Comparison of ENCODE assay signal across 14 cellular contexts in genomic region chr9:34385561-34386230, GRCh38. TPM values are rescaled to one million over a fixed set of nuclear protein-coding genes. Genes with fewer than 3 reads are reported as not detected.
DNase-seq lines count a peak whose midpoint lies in the region; ATAC-seq and TF ChIP-seq lines count a peak whose summit lies in the region.
"Had no signal": no experiment of that assay in that cellular context is flagged by ENCODE, and none has a peak within 500 bp of the region (broad histone marks: within the 10 kb centered on the region; RNA-seq: fewer than 3 reads in every experiment).

No MANE protein-coding gene starts in this region.

- no peak overlapping the region for H3K4me3 Mint-ChIP-seq in T-helper 17 cell
- no peak overlapping the region for H3K4me3 Mint-ChIP-seq in chondrocyte (ENCODE audit: unreplicated experiment)
- H3K4me3 Mint-ChIP-seq in type B pancreatic cell = no peak overlapping the region

- H3K4me1 Mint-ChIP-seq in T-helper 17 cell (peaks cover 19% of the 10 kb centered on the region), chondrocyte (ENCODE audit: low read depth) (peaks cover 7% of the 10 kb centered on the region), type B pancreatic cell (ENCODE audit: unreplicated experiment) (no peaks in the 10 kb centered on the region)

- TF ChIP-seq CTCF in chondrocyte (IDR thresholded peaks at IDR 0.05) (no peak), type B pancreatic cell (conservative IDR thresholded peaks at IDR 0.05) (no peak)

- H3K27me3 Mint-ChIP-seq in T-helper 17 cell = no peaks in the 10 kb centered on the region
- H3K27me3 Mint-ChIP-seq in chondrocyte (ENCODE audit: low read depth) = no peaks in the 10 kb centered on the region
- H3K27me3 Mint-ChIP-seq in type B pancreatic cell = peaks cover 53% of the 10 kb centered on the region
- H3K27me3 Mint-ChIP-seq: CD4-positive, alpha-beta memory T cell had no signal

- no peak for ATAC-seq in T-helper 17 cell
- no peak for ATAC-seq in left lobe of liver
- ATAC-seq in HG03097 (IDR thresholded peaks at IDR 0.05; ENCODE audit: low FRiP score, unreplicated experiment) = no peak
- ATAC-seq: A549 had no signal

- no peaks in the 10 kb centered on the region for H3K36me3 Mint-ChIP-seq in T-helper 17 cell (ENCODE audit: low read depth)
- no peaks in the 10 kb centered on the region for H3K36me3 Mint-ChIP-seq in chondrocyte (ENCODE audit: low read depth)
- no peaks in the 10 kb centered on the region for H3K36me3 Mint-ChIP-seq in type B pancreatic cell
- H3K36me3 Mint-ChIP-seq: CD4-positive, alpha-beta memory T cell had no signal

- H3K9me3 Mint-ChIP-seq in chondrocyte (ENCODE audit: low read depth) (no peaks in the 10 kb centered on the region), type B pancreatic cell (no peaks in the 10 kb centered on the region)

- H3K27ac Mint-ChIP-seq in T-helper 17 cell = peak overlapping the region; percentile 54
- H3K27ac Mint-ChIP-seq in chondrocyte (ENCODE audit: unreplicated experiment) = no peak overlapping the region
- no peak overlapping the region for H3K27ac Mint-ChIP-seq in type B pancreatic cell
- H3K27ac Mint-ChIP-seq: CD4-positive, alpha-beta memory T cell had no signal

- no peak for DNase-seq in T-helper 17 cell
- peak; percentile 30 for DNase-seq in chondrocyte (ENCODE audit: low spot score)
- peak; percentile 41 for DNase-seq in left lobe of liver (ENCODE audit: low spot score)
- peak; percentile 39 for DNase-seq in type B pancreatic cell (ENCODE audit: extremely low spot score, unreplicated experiment)
- DNase-seq in activated naive CD4-positive, alpha-beta T cell treated with Interleukin-2 at 50 U/mL for 16 hours = no peak
- DNase-seq in COLO829 (ENCODE audit: low spot score) = no peak
- DNase-seq: BE2C; CD4-positive, alpha-beta memory T cell; COR-L47; DND-41; GDM1 had no signal

- H3K9me3 ChIP-seq in T-helper 17 cell (ENCODE audit: control insufficient read depth, low read length, poor library complexity, severe bottlenecking) = no peaks in the 10 kb centered on the region
- H3K9me3 ChIP-seq: A549, BE2C, HAP-1 had no signal

RNA-seq across cellular contexts. Expression of gene MYORG, which starts 9.0 kb away (rescaled TPM):
- total RNA-seq in T-helper 17 cell (under 1 TPM; 0.42 to 0.65 TPM), chondrocyte (5.3 to 7.5 TPM (median 6.8 TPM) in 3 replicates), left lobe of liver (76.2 TPM), type B pancreatic cell (ENCODE audit: low replicate concordance) (11.6 and 24.5 TPM in 2 replicates)

RNA-seq across cellular contexts. Expression of gene NUDT2, which starts 56.3 kb away (rescaled TPM):
- total RNA-seq in T-helper 17 cell (10 to 100 TPM; 11.2 to 15.0 TPM), chondrocyte (15.6 to 17.9 TPM (median 17.6 TPM) in 3 replicates), left lobe of liver (8.7 TPM), type B pancreatic cell (ENCODE audit: low replicate concordance) (25.1 and 25.4 TPM in 2 replicates)

RNA-seq across cellular contexts. Expression of gene KIF24, which starts 56.6 kb away (rescaled TPM):
- under 1 TPM; 0.08 to 0.12 TPM for total RNA-seq in T-helper 17 cell
- total RNA-seq in chondrocyte = 0.90 to 2.5 TPM (median 1.0 TPM) in 3 replicates
- total RNA-seq in left lobe of liver = 0.33 TPM
- 3.5 and 9.6 TPM in 2 replicates for total RNA-seq in type B pancreatic cell (ENCODE audit: low replicate concordance)

Comparison
In these comparisons a context has a peak if more than half of its experiments do, and no peak if none do; other contexts are left out.
1. DNase-seq: peak in chondrocyte (single experiment), left lobe of liver (single experiment) and type B pancreatic cell (single experiment); none in T-helper 17 cell (0 of 3), activated naive CD4-positive, alpha-beta T cell treated with Interleukin-2 at 50 U/mL for 16 hours (single experiment) and COLO829 (single experiment).